8 cellular contexts compared by ENCODE assay signal in the genomic region with DNA sequence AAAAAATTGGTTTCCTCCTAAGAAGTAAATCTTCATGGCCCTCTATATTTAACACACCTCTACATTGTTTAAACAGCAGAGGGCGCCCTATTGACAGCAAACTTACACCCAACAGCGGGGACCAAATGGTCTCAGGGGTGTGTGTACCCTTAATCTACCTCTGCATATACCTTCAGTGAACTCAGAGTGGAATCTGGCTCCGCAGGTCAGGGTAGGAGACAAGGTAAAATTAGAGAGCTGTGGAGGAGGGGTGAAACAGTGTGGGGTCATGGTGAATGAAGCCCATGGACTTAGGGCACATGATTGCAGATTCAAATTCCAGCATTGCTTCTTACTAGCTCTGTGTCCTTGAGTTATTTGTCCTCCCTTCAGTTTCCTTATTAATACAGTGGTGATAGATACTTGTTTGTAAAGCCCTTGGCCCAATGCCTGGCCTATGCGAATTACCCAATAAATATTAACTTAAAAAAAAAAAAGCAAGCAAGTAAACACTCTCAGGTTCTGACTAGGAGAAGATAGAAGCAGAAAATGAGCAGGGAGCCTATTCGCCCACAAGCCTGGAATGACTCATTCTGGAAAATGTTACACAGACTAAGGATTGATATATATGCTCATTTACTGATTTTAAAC.
DNase-seq lines count a peak whose midpoint lies in the region; ATAC-seq and TF ChIP-seq lines count a peak whose summit lies in the region.

No MANE protein-coding gene starts in this region.

- H4K8ac ChIP-seq in neuronal stem cell (ENCODE audit: low read depth, low read length) = no peak overlapping the region

- in situ Hi-C loops in mammary epithelial cell (cut with MboI; ENCODE audit: low sequenced_read_pairs in 2 of 2) = loop anchor here (25.0 kb wide), 2 partner anchors 411 to 536 kb away; no protein-coding TSS in a partner anchor

- ATAC-seq in GM18909 (IDR thresholded peaks at IDR 0.05; ENCODE audit: poor library complexity, unreplicated experiment) (peak; percentile 63), HG02840 (IDR thresholded peaks at IDR 0.05; ENCODE audit: low FRiP score, unreplicated experiment) (no peak), GM21381 (IDR thresholded peaks at IDR 0.05; ENCODE audit: unreplicated experiment) (no peak)

- 33% methylated on average over 4 of the region's 5 CpGs for WGBS in mammary epithelial cell (ENCODE audit: low coverage, missing lambda C conversion rate)
- WGBS in neuronal stem cell (ENCODE audit: extremely low coverage in 2 of 2, insufficient read length in 2 of 2, insufficient replicate concordance in 1 of 2), 2 donors = no CpG with 5 or more reads among the region's 5 CpGs

- no peak overlapping the region for H3K4ac ChIP-seq in neuronal stem cell (ENCODE audit: low read length)

- no peaks in the 10 kb centered on the region for H4K20me1 ChIP-seq in mammary epithelial cell (ENCODE audit: insufficient read depth, low read length)

- no peak overlapping the region for H2AFZ ChIP-seq in mammary epithelial cell (ENCODE audit: low read depth, low read length)
- H2AFZ ChIP-seq in neuronal stem cell (ENCODE audit: low read length) = no peak overlapping the region

- no peaks in the 10 kb centered on the region for H3K79me2 ChIP-seq in mammary epithelial cell (ENCODE audit: insufficient read depth, low read length)

- TF ChIP-seq CTCF in AG10803 (conservative IDR thresholded peaks at IDR 0.05; ENCODE audit: low read length) (peak; percentile 45), mammary epithelial cell (conservative IDR thresholded peaks at IDR 0.05 in 1 of 2, IDR thresholded peaks at IDR 0.05 in 1 of 2; ENCODE audit: extremely low read depth in 1 of 2, insufficient read depth in 1 of 2, low read depth in 1 of 2, low read length in 2 of 2) (peak; percentile 48 to 50)

- H2AK5ac ChIP-seq in neuronal stem cell (ENCODE audit: low read depth, low read length) = no peak overlapping the region

- H3K4me1 ChIP-seq in mammary epithelial cell (ENCODE audit: insufficient read depth, low read length) (no peaks in the 10 kb centered on the region), neuronal stem cell (ENCODE audit: control insufficient read depth in 2 of 2, insufficient read depth in 1 of 2, low read depth in 1 of 2, low read length in 2 of 2) (peaks cover 0 to 2% of the 10 kb centered on the region in 2 donors)

- intact Hi-C loops in mammary epithelial cell (cut with micrococcal nuclease) = no loop called here

- H3K27ac ChIP-seq in mammary epithelial cell (ENCODE audit: insufficient read depth, low read depth, low read length) (no peak overlapping the region), neuronal stem cell (replicated peaks; ENCODE audit: low read length) (no peak overlapping the region)

- H2BK5ac ChIP-seq in neuronal stem cell (ENCODE audit: low read length) = no peak overlapping the region

- H2BK12ac ChIP-seq in neuronal stem cell (ENCODE audit: low read length) = no peak overlapping the region

- H3K36me3 ChIP-seq in mammary epithelial cell (ENCODE audit: insufficient read depth, low read length) = no peaks in the 10 kb centered on the region
- H3K36me3 ChIP-seq in neuronal stem cell (replicated peaks in 1 of 2; ENCODE audit: control insufficient read depth in 2 of 2, insufficient read depth in 2 of 2, low read length in 2 of 2) = no peaks in the 10 kb centered on the region

- no TSS peak for BruUV-seq in mammary epithelial cell (replicated peaks; lab: Mats Ljungman, UMichigan)

- H3K27me3 ChIP-seq in mammary epithelial cell (ENCODE audit: insufficient read depth, low read length) (no peaks in the 10 kb centered on the region), neuronal stem cell (ENCODE audit: control insufficient read depth in 3 of 3, insufficient read depth in 3 of 3, low read depth in 1 of 3, low read length in 3 of 3) (no peaks in the 10 kb centered on the region)

- no peak overlapping the region for H3K4me2 ChIP-seq in mammary epithelial cell (ENCODE audit: insufficient read depth, low read depth, low read length)
- H3K4me2 ChIP-seq in neuronal stem cell (ENCODE audit: insufficient read depth, low read length, poor library complexity, severe bottlenecking) = no peak overlapping the region

- H3K9me3 ChIP-seq in mammary epithelial cell (replicated peaks; ENCODE audit: insufficient read depth, low read length) (no peaks in the 10 kb centered on the region), neuronal stem cell (replicated peaks in 1 of 2; ENCODE audit: control insufficient read depth in 2 of 2, insufficient read depth in 1 of 2, low read depth in 1 of 2, low read length in 2 of 2) (no peaks in the 10 kb centered on the region)

- no peak overlapping the region for H3K9ac ChIP-seq in mammary epithelial cell (ENCODE audit: insufficient read depth, low read length)
- H3K9ac ChIP-seq in neuronal stem cell (ENCODE audit: low read depth, low read length, poor library complexity) = no peak overlapping the region

- H2BK120ac ChIP-seq in neuronal stem cell (ENCODE audit: low read depth, low read length) = no peak overlapping the region

- H3K14ac ChIP-seq in neuronal stem cell (ENCODE audit: low read length) = no peak overlapping the region

- CTCF ChIA-PET in mammary epithelial cell (lab: Charles Lee; ENCODE audit: low non-redundant PET) = no interaction called here

- DNase-seq in AG10803 (ENCODE audit: low read depth) (peak; percentile 3), NCI-H2107 treated with DMSO at 0.1 percent for 48 hours (lab: John Stamatoyannopoulos, UW; ENCODE audit: unreplicated experiment) (peak; percentile 20), mammary epithelial cell (peak; percentile 16), neuronal stem cell (ENCODE audit: low spot score) (peak; percentile 20), GM03348 (ENCODE audit: low spot score) (no peak)

- H4K91ac ChIP-seq in neuronal stem cell (ENCODE audit: low read depth, low read length, poor library complexity) = no peak overlapping the region

- no peak overlapping the region for H3K23ac ChIP-seq in neuronal stem cell (ENCODE audit: low read depth, low read length, poor library complexity)

- no peak overlapping the region for H3K18ac ChIP-seq in neuronal stem cell (ENCODE audit: low read length)

- H3K79me1 ChIP-seq in neuronal stem cell (ENCODE audit: low read depth, low read length) = no peaks in the 10 kb centered on the region

- H2BK15ac ChIP-seq in neuronal stem cell (ENCODE audit: low read length) = no peak overlapping the region

- dilution Hi-C loops in mammary epithelial cell (cut with HindIII; ENCODE audit: low sequenced_read_pairs) = no loop called here

- H3K4me3 ChIP-seq in AG10803 (ENCODE audit: low read length) (no peak overlapping the region), mammary epithelial cell (replicated peaks in 1 of 3; ENCODE audit: insufficient read depth in 1 of 3, low read depth in 2 of 3, low read length in 3 of 3) (no peak overlapping the region), neuronal stem cell (ENCODE audit: low read length in 2 of 2) (no peak overlapping the region)
